In genomic region chr1:41800237-41800902, GRCh38 we compare ENCODE assay signal across 10 cellular contexts.
DNase-seq lines count a peak whose midpoint lies in the region; ATAC-seq and TF ChIP-seq lines count a peak whose summit lies in the region.
"Had no signal": no experiment of that assay in that cellular context is flagged by ENCODE, and none has a peak within 500 bp of the region (broad histone marks: within the 10 kb centered on the region; RNA-seq: fewer than 3 reads in every experiment).

No MANE protein-coding gene starts in this region.

- no peak for ATAC-seq in DND-41 (ENCODE audit: insufficient read depth, low read depth)
- ATAC-seq in GM19455 (IDR thresholded peaks at IDR 0.05; ENCODE audit: unreplicated experiment), result peak; percentile 59
- ATAC-seq in left ventricle myocardium superior, result peak; percentile 82
- no peak for ATAC-seq in HG02623 (IDR thresholded peaks at IDR 0.05; ENCODE audit: unreplicated experiment)

- H2AFZ ChIP-seq in DND-41 (ENCODE audit: low read depth, low read length), result no peak overlapping the region
- no peak overlapping the region for H2AFZ ChIP-seq in Karpas-422 (ENCODE audit: low read length)

- H3K4me2 ChIP-seq in DND-41 (ENCODE audit: insufficient read depth, low read length) (no peak overlapping the region), Karpas-422 (ENCODE audit: low read depth, low read length, poor library complexity, severe bottlenecking) (peak overlapping the region; percentile 33)

- H3K4me1 ChIP-seq in DND-41 (ENCODE audit: insufficient read depth, low read length) (peaks cover 31% of the 10 kb centered on the region), Karpas-422 (ENCODE audit: low read length) (peaks cover 16% of the 10 kb centered on the region)
- H3K4me1 ChIP-seq: SJCRH30 had no signal

- H3K9me3 ChIP-seq in DND-41 (ENCODE audit: insufficient read depth, low read length, severe bottlenecking) (no peaks in the 10 kb centered on the region), Karpas-422 (ENCODE audit: low read length) (no peaks in the 10 kb centered on the region)
- H3K9me3 ChIP-seq: SJCRH30 had no signal

- intact Hi-C loops in left ventricle myocardium superior (cut with micrococcal nuclease), result no loop called here

- H3K9me2 ChIP-seq in Karpas-422 (replicated peaks; ENCODE audit: insufficient read depth, low read length), result no peaks in the 10 kb centered on the region

- no peak overlapping the region for H3K9ac ChIP-seq in DND-41 (ENCODE audit: low read depth, low read length)
- H3K9ac ChIP-seq in Karpas-422 (ENCODE audit: low read length), result no peak overlapping the region

- H3K4me3 ChIP-seq in DND-41 (ENCODE audit: low read depth in 1 of 2, low read length in 2 of 2), result no peak overlapping the region
- H3K4me3 ChIP-seq in Karpas-422 (ENCODE audit: low read length), result no peak overlapping the region
- H3K4me3 ChIP-seq: SJCRH30 had no signal

- no peak for TF ChIP-seq CTCF in DND-41 (IDR thresholded peaks at IDR 0.05; ENCODE audit: borderline replicate concordance, extremely low read depth, low read length, poor library complexity, severe bottlenecking)

- no peak for DNase-seq in DND-41
- DNase-seq in Karpas-422, result no peak
- DNase-seq in left ventricle myocardium superior, result peak; percentile 87
- no peak for DNase-seq in islet precursor cell
- no peak for DNase-seq in middle frontal gyrus (ENCODE audit: extremely low spot score, low spot score)
- DNase-seq in NK-92 treated with Interleukin-12 subunit alpha and Interleukin-12 subunit beta, amount 100 ng/mL, for 24 hours (lab: John Stamatoyannopoulos, UW), result no peak
- DNase-seq: NCI-H1092, SJCRH30 had no signal

- H4K20me1 ChIP-seq in DND-41 (ENCODE audit: insufficient read depth, low read length) (peaks cover 68% of the 10 kb centered on the region), Karpas-422 (ENCODE audit: insufficient read depth, low read depth, low read length) (no peaks in the 10 kb centered on the region)

- H3K36me3 ChIP-seq in DND-41 (ENCODE audit: insufficient read depth, low read length), result peaks cover 42% of the 10 kb centered on the region
- H3K36me3 ChIP-seq in Karpas-422 (ENCODE audit: insufficient read depth, low read length), result no peaks in the 10 kb centered on the region
- H3K36me3 ChIP-seq: SJCRH30 had no signal

- H3K27ac ChIP-seq in DND-41 (ENCODE audit: low read length) (peak overlapping the region; percentile 4; the same call in 1 of the 2 replicates), Karpas-422 (ENCODE audit: low read length) (no peak overlapping the region)
- H3K27ac ChIP-seq: SJCRH30 had no signal

- H3K79me2 ChIP-seq in DND-41 (ENCODE audit: insufficient read depth, low read length) (peaks cover 98% of the 10 kb centered on the region), Karpas-422 (ENCODE audit: low read length) (no peaks in the 10 kb centered on the region)

- H3K27me3 ChIP-seq in DND-41 (ENCODE audit: insufficient read depth, low read length, poor library complexity) (no peaks in the 10 kb centered on the region), Karpas-422 (ENCODE audit: low read length) (no peaks in the 10 kb centered on the region)
- H3K27me3 ChIP-seq: SJCRH30 had no signal

Comparison
In these comparisons a context has a peak if more than half of its experiments do, and no peak if none do; other contexts are left out.
1. ATAC-seq: peak in GM19455 (single experiment) and left ventricle myocardium superior (single experiment); none in DND-41 (single experiment) and HG02623 (single experiment).